ENCODE assay signal across 10 cellular contexts in the genomic region with DNA sequence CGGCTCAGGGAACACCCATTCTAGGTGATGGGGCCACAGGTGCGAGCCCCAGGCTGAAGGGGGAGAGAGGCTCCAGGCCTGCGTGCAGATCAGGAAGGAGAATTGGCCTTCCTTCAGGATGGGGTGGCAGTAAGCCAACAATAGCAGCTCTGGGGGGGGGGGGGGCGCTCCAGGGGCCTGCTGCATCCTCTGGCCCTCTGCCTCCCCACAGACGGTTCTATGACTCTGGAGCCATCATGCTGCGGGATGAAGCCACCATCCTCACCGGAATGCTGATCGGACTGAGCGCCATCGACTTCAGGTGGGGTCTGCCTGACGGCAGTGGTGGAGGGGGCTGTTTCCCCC. TPM values are rescaled to one million over a fixed set of nuclear protein-coding genes. Genes with fewer than 3 reads are reported as not detected.
DNase-seq lines count a peak whose midpoint lies in the region; ATAC-seq, FAIRE-seq and TF ChIP-seq lines count a peak whose summit lies in the region.
"Had no signal": no experiment of that assay in that cellular context is flagged by ENCODE, and none has a peak within 500 bp of the region (broad histone marks: within the 10 kb centered on the region; RNA-seq: fewer than 3 reads in every experiment).

No MANE protein-coding gene starts in this region.

- no peak for TF ChIP-seq RAD21 in A549 (conservative IDR thresholded peaks at IDR 0.05 in 1 of 2, IDR thresholded peaks at IDR 0.05 in 1 of 2)

- H3K27me3 Mint-ChIP-seq in Caco-2 (ENCODE audit: insufficient read depth, unreplicated experiment) (peaks cover 19% of the 10 kb centered on the region), WTC11 (ENCODE audit: low read depth) (peaks cover 37% of the 10 kb centered on the region)

- WGBS in A549 (ENCODE audit: missing lambda C conversion rate): 63% methylated on average over 11 of the region's 11 CpGs

- peaks cover 33% of the 10 kb centered on the region for H3K36me3 Mint-ChIP-seq in Caco-2 (ENCODE audit: insufficient read depth, unreplicated experiment)
- peaks cover 3% of the 10 kb centered on the region; the same call in 1 of the 2 replicates for H3K36me3 Mint-ChIP-seq in WTC11

- POLR2A ChIA-PET in A549 (lab: Yijun Ruan, JAX): interaction anchor here (1.6 to 2.2 kb wide), 3 partner anchors 10 to 115 kb away, joined by 3 to 13 read pairs (median 5); partner anchors contain the start of gene ATXN7L3
- POLR2A ChIA-PET in Caco-2 (lab: Charles Lee): no interaction called here
- POLR2A ChIA-PET in WTC11 (lab: Charles Lee): no interaction called here

- CTCF ChIA-PET in A549 (lab: Yijun Ruan, JAX): interaction anchor here (0.8 to 14.1 kb wide), 6 partner anchors 16 to 197 kb away, joined by 3 to 159 read pairs (median 5); no protein-coding TSS in a partner anchor
- CTCF ChIA-PET in Caco-2 (lab: Charles Lee): no interaction called here
- CTCF ChIA-PET in WTC11 (lab: Charles Lee): interaction anchor here (0.5 to 6.6 kb wide), 11 partner anchors 17 to 1089 kb away, joined by 3 to 77 read pairs (median 18); partner anchors contain the start of genes GRN and UBTF

- H3K9me3 ChIP-seq in A549: no peaks in the 10 kb centered on the region
- no peaks in the 10 kb centered on the region for H3K9me3 ChIP-seq in Caco-2
- H3K9me3 ChIP-seq in iPS-18c (ENCODE audit: control insufficient read depth, insufficient read depth, low read length): peaks cover 2% of the 10 kb centered on the region
- H3K9me3 ChIP-seq in tibial artery: no peaks in the 10 kb centered on the region
- H3K9me3 ChIP-seq: thyroid gland had no signal

- H3K4me2 ChIP-seq in A549: peak overlapping the region; percentile 99

- no peaks in the 10 kb centered on the region for H3K36me3 ChIP-seq in Caco-2 (ENCODE audit: control insufficient read depth, insufficient read depth, low read length)
- H3K36me3 ChIP-seq in tibial artery: peaks cover 0 to 5% (median 5%) of the 10 kb centered on the region in 3 donors

- DNase-seq in A549 (ENCODE audit: low read depth in 1 of 2, low spot score in 1 of 2) (no peak), Caco-2 (no peak), WTC11 (ENCODE audit: low spot score) (no peak), DMS153 treated with DMSO at 0.1 percent for 48 hours (lab: John Stamatoyannopoulos, UW; ENCODE audit: unreplicated experiment) (no peak), tibial artery (no peak), SIG-M5 treated with dmso at 0.1 percent for 504 hours (lab: John Stamatoyannopoulos, UW; ENCODE audit: unreplicated experiment) (no peak)

- H3K4me1 ChIP-seq in A549 (0 out of 3 replicates have a peak, but pooled peaks cover 4% of the 10 kb centered on the region), Caco-2 (peaks cover 13% of the 10 kb centered on the region), tibial artery (peaks cover 0 to 13% (median 12%) of the 10 kb centered on the region in 4 donors)

- BruUV-seq in Caco-2 (replicated peaks; lab: Mats Ljungman, UMichigan): no TSS peak

- H3K27ac ChIP-seq in A549 (no peak overlapping the region; a peak in 1 of 6 replicates), tibial artery (no peak overlapping the region)
- H3K27ac ChIP-seq: thyroid gland had no signal

- H3K4me3 Mint-ChIP-seq in Caco-2 (ENCODE audit: unreplicated experiment): peak overlapping the region; percentile 85
- H3K4me3 Mint-ChIP-seq in WTC11: peak overlapping the region; percentile 73

- no peak overlapping the region for H3K27ac Mint-ChIP-seq in Caco-2 (ENCODE audit: unreplicated experiment)
- no peak overlapping the region for H3K27ac Mint-ChIP-seq in WTC11

- peaks cover 18% of the 10 kb centered on the region for H3K4me1 Mint-ChIP-seq in Caco-2 (ENCODE audit: low read depth, unreplicated experiment)
- peaks cover 44% of the 10 kb centered on the region for H3K4me1 Mint-ChIP-seq in WTC11

- TF ChIP-seq CTCF in A549 (IDR thresholded peaks at IDR 0.05) (no peak), Caco-2 (IDR thresholded peaks at IDR 0.05; ENCODE audit: insufficient read depth in 1 of 2, low read depth in 1 of 2, low read length in 1 of 2, severe bottlenecking in 1 of 2, unreplicated experiment in 1 of 2) (no peak), WTC11 (IDR thresholded peaks at IDR 0.05) (no peak), tibial artery (IDR thresholded peaks at IDR 0.05) (no peak)

- intact Hi-C loops in Caco-2 (cut with micrococcal nuclease; ENCODE audit: unreplicated experiment) (no loop called here), tibial artery (cut with DNase I; ENCODE audit: low total_unique reads) (no loop called here)

- no peak for TF ChIP-seq EP300 in A549 (IDR thresholded peaks at IDR 0.05)

- no peak for TF ChIP-seq POLR2A in A549 (IDR thresholded peaks at IDR 0.05; ENCODE audit: low read length)

- ATAC-seq in A549: no peak
- no peak for ATAC-seq in WTC11
- no peak for ATAC-seq in HG02884 (IDR thresholded peaks at IDR 0.05; ENCODE audit: unreplicated experiment)

- H3K9me3 Mint-ChIP-seq in Caco-2 (ENCODE audit: unreplicated experiment): no peaks in the 10 kb centered on the region
- H3K9me3 Mint-ChIP-seq in WTC11: no peaks in the 10 kb centered on the region

- H3K27me3 ChIP-seq in Caco-2 (replicated peaks; ENCODE audit: control insufficient read depth, insufficient read depth, low read length): no peaks in the 10 kb centered on the region; the same call in 1 of the 2 replicates
- H3K27me3 ChIP-seq in tibial artery: peaks cover 0 to 81% of the 10 kb centered on the region in 2 donors
- H3K27me3 ChIP-seq: thyroid gland had no signal

- H3K4me3 ChIP-seq in A549 (peak overlapping the region; percentile 63; the same call in 2 of the 3 replicates), Caco-2 (ENCODE audit: low read depth, low read length) (peak overlapping the region; percentile 43), iPS-18c (ENCODE audit: insufficient read depth, low read depth, low read length) (peak overlapping the region; percentile 56), tibial artery (no peak overlapping the region)

- no peak for FAIRE-seq in A549 (lab: Jason Lieb, UNC)

TF ChIP-seq in A549, 52 proteins besides CTCF, POLR2A, EP300 and RAD21 (continues in another document):
- TF ChIP-seq MAZ (IDR thresholded peaks at IDR 0.05; ENCODE audit: borderline replicate concordance, low read depth, low read length) (no peak), EHF (CRISPR knock-in tag; IDR thresholded peaks at IDR 0.05) (no peak)

TF ChIP-seq in WTC11, 78 proteins besides CTCF, POLR2A, EP300 and RAD21:
- no peak for TF ChIP-seq RORB (CRISPR knock-in tag; IDR thresholded peaks at IDR 0.05)
- TF ChIP-seq, protein P1, sequence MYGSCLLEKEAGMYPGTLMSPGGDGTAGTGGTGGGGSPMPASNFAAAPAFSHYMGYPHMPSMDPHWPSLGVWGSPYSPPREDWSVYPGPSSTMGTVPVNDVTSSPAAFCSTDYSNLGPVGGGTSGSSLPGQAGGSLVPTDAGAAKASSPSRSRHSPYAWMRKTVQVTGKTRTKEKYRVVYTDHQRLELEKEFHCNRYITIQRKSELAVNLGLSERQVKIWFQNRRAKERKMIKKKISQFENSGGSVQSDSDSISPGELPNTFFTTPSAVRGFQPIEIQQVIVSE (CRISPR knock-in tag; IDR thresholded peaks at IDR 0.05; ENCODE audit: borderline replicate concordance): no peak
- TF ChIP-seq SMAD3 (CRISPR knock-in tag; IDR thresholded peaks at IDR 0.05; ENCODE audit: borderline replicate concordance): no peak

RNA-seq across cellular contexts. Expression of gene RUNDC3A, which starts 6.1 kb away (rescaled TPM):
- polyA plus RNA-seq in A549 (2011; rRNA removed) (0.45 and 0.57 TPM in 2 replicates), A549 (2017; fragmentation: RNase III; extraction: RNeasy Plus Mini Kit Qiagen cat#74134 plus additional on column Dnase treatment) (0.21 to 0.48 TPM (median 0.22 TPM) in 3 replicates)
- 0.52 and 0.62 TPM in 2 replicates for polyA plus RNA-seq in A549 (2012; cell fraction: cytosol; rRNA removed)
- polyA plus RNA-seq in A549 (2012; cell fraction: nucleus; rRNA removed): 1.4 and 1.8 TPM in 2 replicates
- polyA minus RNA-seq in A549 (2011; rRNA and poly(A)+ RNA removed): 0.33 and 0.54 TPM in 2 replicates
- total RNA-seq in Caco-2 (2022) (0.34 and 0.53 TPM in 2 replicates), WTC11 (2021) (5.1 to 6.5 TPM (median 5.2 TPM) in 3 replicates)

RNA-seq across cellular contexts. Expression of gene SLC25A39, which starts 10.1 kb away (rescaled TPM):
- polyA plus RNA-seq in A549 (2011; rRNA removed): 80.9 and 90.1 TPM in 2 replicates
- polyA plus RNA-seq in A549 (2012; cell fraction: cytosol; rRNA removed): 288 and 335 TPM in 2 replicates
- polyA plus RNA-seq in A549 (2012; cell fraction: nucleus; rRNA removed): 507 and 616 TPM in 2 replicates
- 147 to 154 TPM (median 150 TPM) in 3 replicates for polyA plus RNA-seq in A549 (2017; fragmentation: RNase III; extraction: RNeasy Plus Mini Kit Qiagen cat#74134 plus additional on column Dnase treatment)
- polyA minus RNA-seq in A549 (2011; rRNA and poly(A)+ RNA removed): 62.5 and 70.8 TPM in 2 replicates
- 155 and 172 TPM in 2 replicates for total RNA-seq in Caco-2 (2022)
- total RNA-seq in WTC11 (2021): 254 to 271 TPM (median 268 TPM) in 3 replicates

RNA-seq across cellular contexts. Expression of gene GRN, which starts 30.6 kb away (rescaled TPM):
- polyA plus RNA-seq in A549 (2011; rRNA removed) (111 and 147 TPM in 2 replicates), A549 (2017; fragmentation: RNase III; extraction: RNeasy Plus Mini Kit Qiagen cat#74134 plus additional on column Dnase treatment) (146 to 198 TPM (median 197 TPM) in 3 replicates)
- 216 and 242 TPM in 2 replicates for polyA plus RNA-seq in A549 (2012; cell fraction: cytosol; rRNA removed)
- polyA plus RNA-seq in A549 (2012; cell fraction: nucleus; rRNA removed): 645 and 899 TPM in 2 replicates
- 81.3 and 100 TPM in 2 replicates for polyA minus RNA-seq in A549 (2011; rRNA and poly(A)+ RNA removed)
- total RNA-seq in Caco-2 (2022) (167 and 176 TPM in 2 replicates), WTC11 (2021) (177 to 185 TPM (median 185 TPM) in 3 replicates)

RNA-seq across cellular contexts. Expression of gene SLC4A1, which starts 46.6 kb away (rescaled TPM):
- polyA plus RNA-seq in A549 (2011; rRNA removed) (0.03 TPM in 1 of 2 replicates, not detected in the other), A549 (2017; fragmentation: RNase III; extraction: RNeasy Plus Mini Kit Qiagen cat#74134 plus additional on column Dnase treatment) (not detected in 3 replicates)
- polyA plus RNA-seq in A549 (2012; cell fraction: cytosol; rRNA removed): 0.01 TPM in 1 of 2 replicates, not detected in the other
- polyA plus RNA-seq in A549 (2012; cell fraction: nucleus; rRNA removed): 0.02 and 0.21 TPM in 2 replicates
- polyA minus RNA-seq in A549 (2011; rRNA and poly(A)+ RNA removed): not detected in 2 replicates
- total RNA-seq in Caco-2 (2022) (not detected in 2 replicates), WTC11 (2021) (0.05 to 0.14 TPM in 2 of 3 replicates, not detected in the other)
- total RNA-seq: T-helper 2 cell treated with Interferon-gamma antibody and Interleukin-4, amounts not matched to agents 100 ng/mL and 5 ng/mL, for 36 hours had no signal

RNA-seq across cellular contexts. Expression of gene FAM171A2, which starts 49.2 kb away (rescaled TPM):
- polyA plus RNA-seq in A549 (2011; rRNA removed) (1.8 and 2.7 TPM in 2 replicates), A549 (2017; fragmentation: RNase III; extraction: RNeasy Plus Mini Kit Qiagen cat#74134 plus additional on column Dnase treatment) (3.0 to 4.2 TPM (median 3.9 TPM) in 3 replicates)
- polyA plus RNA-seq in A549 (2012; cell fraction: cytosol; rRNA removed): 3.2 and 6.0 TPM in 2 replicates
- 7.2 and 9.5 TPM in 2 replicates for polyA plus RNA-seq in A549 (2012; cell fraction: nucleus; rRNA removed)
- polyA minus RNA-seq in A549 (2011; rRNA and poly(A)+ RNA removed): 1.6 and 3.5 TPM in 2 replicates
- total RNA-seq in Caco-2 (2022) (3.0 and 3.6 TPM in 2 replicates), WTC11 (2021) (28.2 to 29.9 TPM (median 28.5 TPM) in 3 replicates)

Comparison
In these comparisons a context has a peak if more than half of its experiments do, and no peak if none do; other contexts are left out.
1. H3K4me3 ChIP-seq: peak in A549 (single experiment), Caco-2 (single experiment) and iPS-18c (single experiment); none in tibial artery (0 of 2).